ENCODE assay signal across 17 cellular contexts in the genomic region with DNA sequence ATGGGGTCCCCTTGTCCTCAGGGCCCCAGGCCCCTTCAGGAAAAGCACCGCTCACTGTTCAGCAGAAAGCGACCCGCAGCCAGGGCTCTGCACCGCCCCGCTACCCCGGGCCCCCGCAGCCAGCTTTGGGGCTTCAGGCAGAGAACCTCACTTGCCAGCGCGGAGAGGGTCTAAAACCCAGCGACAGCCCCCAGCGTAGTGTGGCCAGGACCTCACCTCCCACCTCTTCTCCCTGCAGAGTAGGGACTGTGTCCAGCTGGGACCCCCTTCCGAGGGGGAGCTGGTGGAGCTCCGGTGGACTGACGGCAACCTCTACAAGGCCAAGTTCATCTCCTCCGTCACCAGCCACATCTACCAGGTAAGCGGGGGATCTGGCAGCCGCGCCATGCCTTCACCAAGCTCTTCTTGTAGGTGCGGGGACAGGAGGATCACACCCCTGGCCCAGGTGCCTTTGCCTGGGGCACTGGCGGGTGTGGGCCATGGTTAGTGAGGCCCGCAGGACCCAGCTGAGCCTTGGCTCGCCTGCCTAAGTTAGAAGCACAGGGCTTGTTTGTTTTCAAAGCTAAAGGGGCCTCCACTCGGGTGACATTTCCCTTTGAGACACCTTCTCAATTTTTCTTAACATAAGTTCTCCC.
"Had no signal": no experiment of that assay in that cellular context is flagged by ENCODE, and none has a peak within 500 bp of the region (broad histone marks: within the 10 kb centered on the region; RNA-seq: fewer than 3 reads in every experiment).

No MANE protein-coding gene starts in this region.

- H3K4me1 ChIP-seq: adrenal gland had no signal

- H3K27me3 Mint-ChIP-seq: activated CD4-positive, alpha-beta T cell treated with anti-CD3 and anti-CD28 coated beads, Interleukin-2, amount 10 ng/mL, durations not matched to agents 7 days and 5 days; dendritic cell treated with granulocyte-macrophage colony-stimulating factor and Interleukin-4, amounts not matched to agents 40 ng/mL and 50 ng/mL, for 4 days; type B pancreatic cell had no signal

- DNase-seq: activated CD4-positive, alpha-beta T cell treated with anti-CD3 and anti-CD28 coated beads, Interleukin-2, amount 10 ng/mL, durations not matched to agents 7 days and 5 days; activated gamma-delta T cell treated with Interleukin-2 at 50 U/mL for 16 hours; adrenal gland; effector CD8-positive, alpha-beta T cell; kidney glomerular epithelial cell; mesenchymal stem cell; stimulated activated CD4-positive, alpha-beta T cell treated with anti-CD3 and anti-CD28 coated beads, Interleukin-4, amount 100 ng/mL, for 1 hour; stomach had no signal

- H3K9me3 ChIP-seq: adrenal gland, gastrocnemius medialis, heart left ventricle, mucosa of descending colon, neutrophil, stomach had no signal

- H3K27me3 ChIP-seq: adrenal gland, gastrocnemius medialis, heart left ventricle, neutrophil, stomach had no signal

- H3K27ac ChIP-seq: adrenal gland, gastrocnemius medialis, heart left ventricle, neutrophil, stomach had no signal

- H3K9me3 Mint-ChIP-seq: activated CD4-positive, alpha-beta T cell treated with anti-CD3 and anti-CD28 coated beads, Interleukin-2, amount 10 ng/mL, durations not matched to agents 7 days and 5 days; activated naive CD4-positive, alpha-beta T cell treated with anti-CD3 and anti-CD28 coated beads, Interleukin-2, amount 50 U/mL, for 72 hours; activated T-helper 1 cell treated with anti-CD3 and anti-CD28 coated beads, Interleukin-12 subunit alpha, Interleukin-12 subunit beta, Interleukin-2, Interleukin-4 antibody, amounts not matched to agents 30 ng/mL and 10 ng/mL and 1 ng/mL, durations not matched to agents 14 hours and 24 hours and 36 hours; dendritic cell treated with granulocyte-macrophage colony-stimulating factor and Interleukin-4, amounts not matched to agents 40 ng/mL and 50 ng/mL, for 4 days; type B pancreatic cell had no signal

- H3K4me3 ChIP-seq: adrenal gland, gastrocnemius medialis, heart left ventricle, mucosa of descending colon, stomach had no signal

- H3K27ac Mint-ChIP-seq: activated CD4-positive, alpha-beta T cell treated with anti-CD3 and anti-CD28 coated beads, Interleukin-2, amount 10 ng/mL, durations not matched to agents 7 days and 5 days; activated naive CD4-positive, alpha-beta T cell treated with anti-CD3 and anti-CD28 coated beads, Interleukin-2, amount 50 U/mL, for 72 hours; activated T-helper 1 cell treated with anti-CD3 and anti-CD28 coated beads, Interleukin-12 subunit alpha, Interleukin-12 subunit beta, Interleukin-2, Interleukin-4 antibody, amounts not matched to agents 30 ng/mL and 10 ng/mL and 1 ng/mL, durations not matched to agents 14 hours and 24 hours and 36 hours; dendritic cell treated with granulocyte-macrophage colony-stimulating factor and Interleukin-4, amounts not matched to agents 40 ng/mL and 50 ng/mL, for 4 days; type B pancreatic cell had no signal

- H3K4me3 Mint-ChIP-seq: activated CD4-positive, alpha-beta T cell treated with anti-CD3 and anti-CD28 coated beads, Interleukin-2, amount 10 ng/mL, durations not matched to agents 7 days and 5 days; activated T-helper 1 cell treated with anti-CD3 and anti-CD28 coated beads, Interleukin-12 subunit alpha, Interleukin-12 subunit beta, Interleukin-2, Interleukin-4 antibody, amounts not matched to agents 30 ng/mL and 10 ng/mL and 1 ng/mL, durations not matched to agents 14 hours and 24 hours and 36 hours; dendritic cell treated with granulocyte-macrophage colony-stimulating factor and Interleukin-4, amounts not matched to agents 40 ng/mL and 50 ng/mL, for 4 days; naive thymus-derived CD4-positive, alpha-beta T cell; type B pancreatic cell had no signal

- ATAC-seq: activated naive CD4-positive, alpha-beta T cell treated with anti-CD3 and anti-CD28 coated beads, Interleukin-2, amount 50 U/mL, for 72 hours; gastrocnemius medialis; heart left ventricle; mucosa of descending colon; naive thymus-derived CD4-positive, alpha-beta T cell had no signal
